8 cellular contexts compared by ENCODE assay signal in genomic region chr6:5205877-5206840, GRCh38. TPM values are rescaled to one million over a fixed set of nuclear protein-coding genes. Genes with fewer than 3 reads are reported as not detected.
DNase-seq lines count a peak whose midpoint lies in the region; ATAC-seq and TF ChIP-seq lines count a peak whose summit lies in the region.

No MANE protein-coding gene starts in this region.

- TF ChIP-seq CTCF in endodermal cell (conservative IDR thresholded peaks at IDR 0.05), result no peak

- H3K9me3 ChIP-seq in endodermal cell (ENCODE audit: control insufficient read depth, low read length) (no peaks in the 10 kb centered on the region), muscle layer of colon (ENCODE audit: low read length) (no peaks in the 10 kb centered on the region)

- peak overlapping the region; percentile 59 for H3K27ac ChIP-seq in endodermal cell (ENCODE audit: low read depth, low read length)
- peak overlapping the region; percentile 20 for H3K27ac ChIP-seq in muscle layer of colon (ENCODE audit: low read depth, low read length)

- H3K4me3 Mint-ChIP-seq in endodermal cell, result no peak overlapping the region

- no peaks in the 10 kb centered on the region for H3K27me3 ChIP-seq in endodermal cell (ENCODE audit: control insufficient read depth, insufficient read depth, low read length, poor library complexity, severe bottlenecking)
- no peaks in the 10 kb centered on the region for H3K27me3 ChIP-seq in muscle layer of colon (ENCODE audit: control insufficient read depth in 1 of 2, insufficient read depth in 2 of 2, low read length in 2 of 2)

- H3K4me1 Mint-ChIP-seq in endodermal cell, result peaks cover 19% of the 10 kb centered on the region

- WGBS in endodermal cell (ENCODE audit: insufficient coverage in 1 of 2, insufficient read length in 1 of 2), 2 experiments, result 91 to 100% methylated on average over 1 to 6 of the region's 6 CpGs

- H3K9ac ChIP-seq in endodermal cell (ENCODE audit: extremely low read depth, low read length, poor library complexity, severe bottlenecking), result no peak overlapping the region
- H3K9ac ChIP-seq in muscle layer of colon (ENCODE audit: low read length), result no peak overlapping the region

- H3K36me3 Mint-ChIP-seq in endodermal cell (ENCODE audit: low read depth), result no peaks in the 10 kb centered on the region

- no peak for ATAC-seq in HG03097 (IDR thresholded peaks at IDR 0.05; ENCODE audit: low FRiP score, unreplicated experiment)
- ATAC-seq in HG03196 (IDR thresholded peaks at IDR 0.05; ENCODE audit: unreplicated experiment), result no peak

- H3K4me1 ChIP-seq in endodermal cell (ENCODE audit: control insufficient read depth, insufficient read depth, low read length), result peaks cover 6% of the 10 kb centered on the region
- peaks cover 60% of the 10 kb centered on the region for H3K4me1 ChIP-seq in muscle layer of colon (ENCODE audit: insufficient read depth, low read length)

- no peaks in the 10 kb centered on the region for H3K27me3 Mint-ChIP-seq in endodermal cell (ENCODE audit: insufficient read depth)

- H3K36me3 ChIP-seq in endodermal cell (ENCODE audit: control insufficient read depth, insufficient read depth, low read length), result no peaks in the 10 kb centered on the region
- H3K36me3 ChIP-seq in muscle layer of colon (ENCODE audit: insufficient read depth, low read length), result no peaks in the 10 kb centered on the region

- H3K27ac Mint-ChIP-seq in endodermal cell, result no peak overlapping the region

- no peaks in the 10 kb centered on the region for H3K9me3 Mint-ChIP-seq in endodermal cell

- DNase-seq in COLO829 (ENCODE audit: low spot score) (peak; percentile 56), NCI-H82 treated with DMSO at 0.1 percent for 48 hours (lab: John Stamatoyannopoulos, UW; ENCODE audit: unreplicated experiment) (peak; percentile 60), endodermal cell (no peak), NCI-H524 treated with DMSO at 0.1 percent for 48 hours (lab: John Stamatoyannopoulos, UW) (no peak), 8988T (no peak)

- no peak overlapping the region for H3K4me3 ChIP-seq in endodermal cell (ENCODE audit: low read length)
- no peak overlapping the region for H3K4me3 ChIP-seq in muscle layer of colon (ENCODE audit: low read depth in 1 of 2, low read length in 2 of 2)

RNA-seq across cellular contexts. Expression of gene LYRM4, which starts 54.6 kb away (rescaled TPM):
- 10 to 100 TPM; 32.1 to 44.3 TPM for total RNA-seq in endodermal cell
- 48.1 TPM for polyA plus RNA-seq in endodermal cell (2013, experiment 1 of 2)
- 41.4 TPM for polyA plus RNA-seq in endodermal cell (2013, experiment 2 of 2)

RNA-seq across cellular contexts. Expression of gene FARS2, which starts 55.2 kb away (rescaled TPM):
- total RNA-seq in endodermal cell, result 10 to 100 TPM; 16.2 to 18.3 TPM
- 10.0 TPM for polyA plus RNA-seq in endodermal cell (2013, experiment 1 of 2)
- 8.9 TPM for polyA plus RNA-seq in endodermal cell (2013, experiment 2 of 2)

Comparison
In these comparisons a context has a peak if more than half of its experiments do, and no peak if none do; other contexts are left out.
1. DNase-seq: peak in COLO829 (single experiment) and NCI-H82 treated with DMSO at 0.1 percent for 48 hours (single experiment); none in endodermal cell (single experiment), NCI-H524 treated with DMSO at 0.1 percent for 48 hours (single experiment) and 8988T (single experiment).